In genomic region chr22:20857247-20857643, GRCh38 we compare ENCODE assay signal across 1 cellular context.
TF ChIP-seq lines count a peak whose summit lies in the region.

No MANE protein-coding gene starts in this region.

TF ChIP-seq in K562, 482 proteins besides CTCF, POLR2A, EP300 and RAD21:
- TF ChIP-seq ARID3A (IDR thresholded peaks at IDR 0.05; ENCODE audit: borderline replicate concordance, low read depth, low read length) = peak; percentile 73; the same call in 1 of the 2 replicates
- peak; percentile 75; the same call in 1 of the 2 replicates for TF ChIP-seq MXI1 (IDR thresholded peaks at IDR 0.05; ENCODE audit: low read depth, low read length)
- no peak for TF ChIP-seq BMI1 (IDR thresholded peaks at IDR 0.05; ENCODE audit: low read length)
- TF ChIP-seq MAFF (IDR thresholded peaks at IDR 0.05; ENCODE audit: low read length) = 0 out of 2 replicates have a peak, but pooled peaks have one; percentile 1
- TF ChIP-seq DMBX1 (CRISPR knock-in tag; IDR thresholded peaks at IDR 0.05; ENCODE audit: borderline replicate concordance) = no peak
- TF ChIP-seq, protein P1, sequence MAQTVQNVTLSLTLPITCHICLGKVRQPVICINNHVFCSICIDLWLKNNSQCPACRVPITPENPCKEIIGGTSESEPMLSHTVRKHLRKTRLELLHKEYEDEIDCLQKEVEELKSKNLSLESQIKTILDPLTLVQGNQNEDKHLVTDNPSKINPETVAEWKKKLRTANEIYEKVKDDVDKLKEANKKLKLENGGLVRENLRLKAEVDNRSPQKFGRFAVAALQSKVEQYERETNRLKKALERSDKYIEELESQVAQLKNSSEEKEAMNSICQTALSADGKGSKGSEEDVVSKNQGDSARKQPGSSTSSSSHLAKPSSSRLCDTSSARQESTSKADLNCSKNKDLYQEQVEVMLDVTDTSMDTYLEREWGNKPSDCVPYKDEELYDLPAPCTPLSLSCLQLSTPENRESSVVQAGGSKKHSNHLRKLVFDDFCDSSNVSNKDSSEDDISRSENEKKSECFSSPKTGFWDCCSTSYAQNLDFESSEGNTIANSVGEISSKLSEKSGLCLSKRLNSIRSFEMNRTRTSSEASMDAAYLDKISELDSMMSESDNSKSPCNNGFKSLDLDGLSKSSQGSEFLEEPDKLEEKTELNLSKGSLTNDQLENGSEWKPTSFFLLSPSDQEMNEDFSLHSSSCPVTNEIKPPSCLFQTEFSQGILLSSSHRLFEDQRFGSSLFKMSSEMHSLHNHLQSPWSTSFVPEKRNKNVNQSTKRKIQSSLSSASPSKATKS (CRISPR knock-in tag; IDR thresholded peaks at IDR 0.05) = no peak
- TF ChIP-seq, protein P2, sequence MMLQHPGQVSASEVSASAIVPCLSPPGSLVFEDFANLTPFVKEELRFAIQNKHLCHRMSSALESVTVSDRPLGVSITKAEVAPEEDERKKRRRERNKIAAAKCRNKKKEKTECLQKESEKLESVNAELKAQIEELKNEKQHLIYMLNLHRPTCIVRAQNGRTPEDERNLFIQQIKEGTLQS (IDR thresholded peaks at IDR 0.05) = no peak
- TF ChIP-seq, protein P2 (CRISPR knock-in tag; conservative IDR thresholded peaks at IDR 0.05) = peak; percentile 65
- TF ChIP-seq, protein P3, sequence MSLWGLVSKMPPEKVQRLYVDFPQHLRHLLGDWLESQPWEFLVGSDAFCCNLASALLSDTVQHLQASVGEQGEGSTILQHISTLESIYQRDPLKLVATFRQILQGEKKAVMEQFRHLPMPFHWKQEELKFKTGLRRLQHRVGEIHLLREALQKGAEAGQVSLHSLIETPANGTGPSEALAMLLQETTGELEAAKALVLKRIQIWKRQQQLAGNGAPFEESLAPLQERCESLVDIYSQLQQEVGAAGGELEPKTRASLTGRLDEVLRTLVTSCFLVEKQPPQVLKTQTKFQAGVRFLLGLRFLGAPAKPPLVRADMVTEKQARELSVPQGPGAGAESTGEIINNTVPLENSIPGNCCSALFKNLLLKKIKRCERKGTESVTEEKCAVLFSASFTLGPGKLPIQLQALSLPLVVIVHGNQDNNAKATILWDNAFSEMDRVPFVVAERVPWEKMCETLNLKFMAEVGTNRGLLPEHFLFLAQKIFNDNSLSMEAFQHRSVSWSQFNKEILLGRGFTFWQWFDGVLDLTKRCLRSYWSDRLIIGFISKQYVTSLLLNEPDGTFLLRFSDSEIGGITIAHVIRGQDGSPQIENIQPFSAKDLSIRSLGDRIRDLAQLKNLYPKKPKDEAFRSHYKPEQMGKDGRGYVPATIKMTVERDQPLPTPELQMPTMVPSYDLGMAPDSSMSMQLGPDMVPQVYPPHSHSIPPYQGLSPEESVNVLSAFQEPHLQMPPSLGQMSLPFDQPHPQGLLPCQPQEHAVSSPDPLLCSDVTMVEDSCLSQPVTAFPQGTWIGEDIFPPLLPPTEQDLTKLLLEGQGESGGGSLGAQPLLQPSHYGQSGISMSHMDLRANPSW (CRISPR knock-in tag; IDR thresholded peaks at IDR 0.05) = peak; percentile 89; the same call in 1 of the 2 replicates
- 0 out of 2 replicates have a peak, but pooled peaks have one; percentile 11 for TF ChIP-seq MAFK (IDR thresholded peaks at IDR 0.05; ENCODE audit: low read length)
- TF ChIP-seq DIDO1 (tag; IDR thresholded peaks at IDR 0.05; ENCODE audit: low read depth) = no peak
- peak; percentile 89 for TF ChIP-seq MYC (IDR thresholded peaks at IDR 0.05; ENCODE audit: low read depth, low read length)
- TF ChIP-seq MYC (CRISPR knock-in tag; IDR thresholded peaks at IDR 0.05; ENCODE audit: borderline replicate concordance, low read depth) = no peak
- TF ChIP-seq TBL1XR1 (IDR thresholded peaks at IDR 0.05; ENCODE audit: low read length in 2 of 2) = peak in 1 of 2 experiments; percentile 75; a peak in 3 of 4 replicates
- TF ChIP-seq E2F6 (IDR thresholded peaks at IDR 0.05; ENCODE audit: borderline replicate concordance in 1 of 2, extremely low read depth in 1 of 2, insufficient read depth in 1 of 2, insufficient read length in 1 of 2, low read depth in 1 of 2, low read length in 1 of 2, poor library complexity in 1 of 2, severe bottlenecking in 1 of 2) = peak in 1 of 2 experiments; percentile 32
- peak; percentile 88 for TF ChIP-seq BHLHE40 (IDR thresholded peaks at IDR 0.05; ENCODE audit: low read length)
- TF ChIP-seq MTA1 (IDR thresholded peaks at IDR 0.05; ENCODE audit: borderline replicate concordance) = no peak
- peak; percentile 78 for TF ChIP-seq JUND (IDR thresholded peaks at IDR 0.05; ENCODE audit: borderline replicate concordance, low read depth, low read length)
- no peak for TF ChIP-seq JUND (tag; IDR thresholded peaks at IDR 0.05; ENCODE audit: borderline replicate concordance, low read depth, low read length)
- TF ChIP-seq ZMIZ1 (IDR thresholded peaks at IDR 0.05; ENCODE audit: low read depth in 2 of 2, low read length in 2 of 2) = peak in 1 of 2 experiments; percentile 75; a peak in 1 of 4 replicates
- TF ChIP-seq SMAD3 (CRISPR knock-in tag; conservative IDR thresholded peaks at IDR 0.05) = no peak
- TF ChIP-seq RCOR1 (IDR thresholded peaks at IDR 0.05; ENCODE audit: borderline replicate concordance in 1 of 2, low read depth in 2 of 2, low read length in 2 of 2) = peak; percentile 96 to 99
- no peak for TF ChIP-seq ZZZ3 (IDR thresholded peaks at IDR 0.05)
